Comparison of ENCODE assay signal across 1 cellular context in genomic region chr17:45221081-45221996, GRCh38.
TF ChIP-seq lines count a peak whose summit lies in the region.

Gene FMNL1 (plus strand): TSS chr17:45221885. CDS start chr17:45222125, 240 bp downstream.

TF ChIP-seq in K562, 482 proteins besides CTCF, POLR2A, EP300 and RAD21 (continued from another document and continues in another):
- TF ChIP-seq ARID4B (CRISPR knock-in tag; IDR thresholded peaks at IDR 0.05): peak; percentile 15; the same call in 1 of the 2 replicates
- TF ChIP-seq NEUROD1 (IDR thresholded peaks at IDR 0.05; ENCODE audit: borderline replicate concordance, low read depth, low read length, partially characterized antibody): peak; percentile 23
- TF ChIP-seq FOXJ3 (CRISPR knock-in tag; IDR thresholded peaks at IDR 0.05): no peak
- no peak for TF ChIP-seq SP2 (IDR thresholded peaks at IDR 0.05; ENCODE audit: extremely low read depth, low read depth, low read length, poor library complexity, severe bottlenecking)
- TF ChIP-seq ATF3 (IDR thresholded peaks at IDR 0.05): no peak
- TF ChIP-seq ATF3 (CRISPR knock-in tag; conservative IDR thresholded peaks at IDR 0.05): no peak
- peak; percentile 11 for TF ChIP-seq CHD1 (IDR thresholded peaks at IDR 0.05; ENCODE audit: low read length)
- TF ChIP-seq ZNF324 (CRISPR knock-in tag; IDR thresholded peaks at IDR 0.05): no peak
- TF ChIP-seq PHF8 (IDR thresholded peaks at IDR 0.05; ENCODE audit: borderline replicate concordance, low read length): peak; percentile 26; the same call in 1 of the 2 replicates
- no peak for TF ChIP-seq CBFA2T2 (conservative IDR thresholded peaks at IDR 0.05)
- TF ChIP-seq ZNF224 (CRISPR knock-in tag; IDR thresholded peaks at IDR 0.05): no peak
- no peak for TF ChIP-seq ZC3H4 (CRISPR knock-in tag; IDR thresholded peaks at IDR 0.05; ENCODE audit: borderline replicate concordance)
- no peak for TF ChIP-seq FOSL1 (tag; conservative IDR thresholded peaks at IDR 0.05)
- no peak for TF ChIP-seq PPARD (CRISPR knock-in tag; IDR thresholded peaks at IDR 0.05)
- TF ChIP-seq GABPA (tag; conservative IDR thresholded peaks at IDR 0.05; ENCODE audit: low read depth): peak; percentile 76
- TF ChIP-seq MLLT1 (IDR thresholded peaks at IDR 0.05): no peak
- TF ChIP-seq ZNF217 (CRISPR knock-in tag; IDR thresholded peaks at IDR 0.05): no peak
- no peak for TF ChIP-seq NCOA6 (IDR thresholded peaks at IDR 0.05)
- 0 out of 2 replicates have a peak, but pooled peaks have one; percentile 10 for TF ChIP-seq STAG1 (CRISPR knock-in tag; IDR thresholded peaks at IDR 0.05; ENCODE audit: borderline replicate concordance)
- TF ChIP-seq SP1 (CRISPR knock-in tag; IDR thresholded peaks at IDR 0.05): no peak
- TF ChIP-seq CBX5 (IDR thresholded peaks at IDR 0.05; ENCODE audit: borderline replicate concordance, low read depth): no peak
- TF ChIP-seq DEAF1 (CRISPR knock-in tag; IDR thresholded peaks at IDR 0.05): no peak
- TF ChIP-seq YY1 (IDR thresholded peaks at IDR 0.05; ENCODE audit: borderline replicate concordance in 1 of 3, control insufficient read depth in 1 of 3, extremely low read depth in 1 of 3, insufficient read depth in 3 of 3, insufficient read length in 1 of 3, insufficient replicate concordance in 2 of 3, low read depth in 1 of 3, low read length in 2 of 3): no peak
- TF ChIP-seq ZBTB17 (CRISPR knock-in tag; IDR thresholded peaks at IDR 0.05): 0 out of 2 replicates have a peak, but pooled peaks have one; percentile 45
- TF ChIP-seq SIRT6 (IDR thresholded peaks at IDR 0.05; ENCODE audit: low read depth, low read length): no peak
- TF ChIP-seq TFE3 (CRISPR knock-in tag; IDR thresholded peaks at IDR 0.05): no peak
- TF ChIP-seq ZBTB5 (IDR thresholded peaks at IDR 0.05): no peak
- TF ChIP-seq SMARCE1 (IDR thresholded peaks at IDR 0.05): no peak
- no peak for TF ChIP-seq SMAD3 (CRISPR knock-in tag; conservative IDR thresholded peaks at IDR 0.05)
- TF ChIP-seq CREM (IDR thresholded peaks at IDR 0.05; ENCODE audit: low read depth): peak; percentile 30; the same call in 1 of the 2 replicates
- no peak for TF ChIP-seq ZNF398 (CRISPR knock-in tag; IDR thresholded peaks at IDR 0.05)
- no peak for TF ChIP-seq HDAC3 (IDR thresholded peaks at IDR 0.05; ENCODE audit: borderline replicate concordance, partially characterized antibody)
- no peak for TF ChIP-seq MBD1 (CRISPR knock-in tag; IDR thresholded peaks at IDR 0.05)
- peak; percentile 7 for TF ChIP-seq TAF1 (IDR thresholded peaks at IDR 0.05; ENCODE audit: control insufficient read depth, extremely low read depth, insufficient read depth, low read length, severe bottlenecking)
- no peak for TF ChIP-seq ZC3H8 (IDR thresholded peaks at IDR 0.05)
- TF ChIP-seq CREB1 (IDR thresholded peaks at IDR 0.05): peak; percentile 21; the same call in 1 of the 2 replicates
- TF ChIP-seq CREB1 (CRISPR knock-in tag; IDR thresholded peaks at IDR 0.05): no peak
- TF ChIP-seq POLR3G (IDR thresholded peaks at IDR 0.05; ENCODE audit: extremely low read depth, insufficient read length, insufficient replicate concordance): no peak
- TF ChIP-seq HMG20A (CRISPR knock-in tag; conservative IDR thresholded peaks at IDR 0.05): no peak
- TF ChIP-seq ZNF551 (CRISPR knock-in tag; IDR thresholded peaks at IDR 0.05): no peak
- no peak for TF ChIP-seq MAFK (IDR thresholded peaks at IDR 0.05; ENCODE audit: low read length)
- TF ChIP-seq ZNF583 (CRISPR knock-in tag; IDR thresholded peaks at IDR 0.05): no peak
- no peak for TF ChIP-seq MEIS2 (IDR thresholded peaks at IDR 0.05; ENCODE audit: partially characterized antibody)
- no peak for TF ChIP-seq NR2C2 (CRISPR knock-in tag; IDR thresholded peaks at IDR 0.05)
- TF ChIP-seq NR2C2 (tag; IDR thresholded peaks at IDR 0.05): peak; percentile 6; the same call in 1 of the 2 replicates
- no peak for TF ChIP-seq ZNF41 (CRISPR knock-in tag; conservative IDR thresholded peaks at IDR 0.05)
- no peak for TF ChIP-seq GTF2E2 (tag; IDR thresholded peaks at IDR 0.05)
- TF ChIP-seq HDGF (IDR thresholded peaks at IDR 0.05): no peak
- TF ChIP-seq E2F6 (IDR thresholded peaks at IDR 0.05; ENCODE audit: borderline replicate concordance in 1 of 2, extremely low read depth in 1 of 2, insufficient read depth in 1 of 2, insufficient read length in 1 of 2, low read depth in 1 of 2, low read length in 1 of 2, poor library complexity in 1 of 2, severe bottlenecking in 1 of 2): peak; percentile 15 to 76
- TF ChIP-seq VEZF1 (CRISPR knock-in tag; IDR thresholded peaks at IDR 0.05): peak; percentile 95
- TF ChIP-seq PHB (CRISPR knock-in tag; IDR thresholded peaks at IDR 0.05): no peak
